1 cellular context compared by ENCODE assay signal in the genomic region with DNA sequence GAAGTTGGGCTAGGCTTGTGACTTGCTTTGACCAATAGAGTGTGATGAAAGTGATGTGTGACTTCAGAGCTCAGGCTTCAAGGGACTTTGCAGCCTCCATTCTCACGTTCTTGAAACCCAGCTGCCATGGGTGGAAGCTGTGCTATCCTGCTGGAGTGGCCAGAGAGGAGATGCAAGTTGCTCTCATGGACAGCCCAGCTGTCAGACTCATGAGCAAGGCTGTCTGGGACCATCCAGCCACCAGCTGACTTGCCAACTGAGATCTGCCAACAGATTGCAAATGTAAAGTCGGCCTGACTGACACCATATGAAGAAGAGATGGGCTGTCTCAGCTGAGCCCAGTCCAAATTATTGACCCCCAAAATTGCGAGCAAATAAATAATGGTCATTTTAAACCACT.
TF ChIP-seq lines count a peak whose summit lies in the region.

No MANE protein-coding gene starts in this region.

TF ChIP-seq in HepG2, 621 proteins besides CTCF, POLR2A, EP300 and RAD21 (continued from another document):
- TF ChIP-seq, protein P1, sequence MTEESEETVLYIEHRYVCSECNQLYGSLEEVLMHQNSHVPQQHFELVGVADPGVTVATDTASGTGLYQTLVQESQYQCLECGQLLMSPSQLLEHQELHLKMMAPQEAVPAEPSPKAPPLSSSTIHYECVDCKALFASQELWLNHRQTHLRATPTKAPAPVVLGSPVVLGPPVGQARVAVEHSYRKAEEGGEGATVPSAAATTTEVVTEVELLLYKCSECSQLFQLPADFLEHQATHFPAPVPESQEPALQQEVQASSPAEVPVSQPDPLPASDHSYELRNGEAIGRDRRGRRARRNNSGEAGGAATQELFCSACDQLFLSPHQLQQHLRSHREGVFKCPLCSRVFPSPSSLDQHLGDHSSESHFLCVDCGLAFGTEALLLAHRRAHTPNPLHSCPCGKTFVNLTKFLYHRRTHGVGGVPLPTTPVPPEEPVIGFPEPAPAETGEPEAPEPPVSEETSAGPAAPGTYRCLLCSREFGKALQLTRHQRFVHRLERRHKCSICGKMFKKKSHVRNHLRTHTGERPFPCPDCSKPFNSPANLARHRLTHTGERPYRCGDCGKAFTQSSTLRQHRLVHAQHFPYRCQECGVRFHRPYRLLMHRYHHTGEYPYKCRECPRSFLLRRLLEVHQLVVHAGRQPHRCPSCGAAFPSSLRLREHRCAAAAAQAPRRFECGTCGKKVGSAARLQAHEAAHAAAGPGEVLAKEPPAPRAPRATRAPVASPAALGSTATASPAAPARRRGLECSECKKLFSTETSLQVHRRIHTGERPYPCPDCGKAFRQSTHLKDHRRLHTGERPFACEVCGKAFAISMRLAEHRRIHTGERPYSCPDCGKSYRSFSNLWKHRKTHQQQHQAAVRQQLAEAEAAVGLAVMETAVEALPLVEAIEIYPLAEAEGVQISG (CRISPR knock-in tag; IDR thresholded peaks at IDR 0.05): no peak
- no peak for TF ChIP-seq REPIN1 (CRISPR knock-in tag; IDR thresholded peaks at IDR 0.05; ENCODE audit: borderline replicate concordance, low read depth)
- TF ChIP-seq ZNF878 (CRISPR knock-in tag; IDR thresholded peaks at IDR 0.05): no peak
- TF ChIP-seq TP53 (CRISPR knock-in tag; conservative IDR thresholded peaks at IDR 0.05): no peak
- TF ChIP-seq, protein P2, sequence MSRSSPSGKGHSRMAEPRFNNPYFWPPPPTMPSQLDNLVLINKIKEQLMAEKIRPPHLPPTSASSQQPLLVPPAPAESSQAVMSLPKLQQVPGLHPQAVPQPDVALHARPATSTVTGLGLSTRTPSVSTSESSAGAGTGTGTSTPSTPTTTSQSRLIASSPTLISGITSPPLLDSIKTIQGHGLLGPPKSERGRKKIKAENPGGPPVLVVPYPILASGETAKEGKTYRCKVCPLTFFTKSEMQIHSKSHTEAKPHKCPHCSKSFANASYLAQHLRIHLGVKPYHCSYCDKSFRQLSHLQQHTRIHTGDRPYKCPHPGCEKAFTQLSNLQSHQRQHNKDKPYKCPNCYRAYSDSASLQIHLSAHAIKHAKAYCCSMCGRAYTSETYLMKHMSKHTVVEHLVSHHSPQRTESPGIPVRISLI (CRISPR knock-in tag; IDR thresholded peaks at IDR 0.05; ENCODE audit: borderline replicate concordance): no peak
- TF ChIP-seq, protein P3, sequence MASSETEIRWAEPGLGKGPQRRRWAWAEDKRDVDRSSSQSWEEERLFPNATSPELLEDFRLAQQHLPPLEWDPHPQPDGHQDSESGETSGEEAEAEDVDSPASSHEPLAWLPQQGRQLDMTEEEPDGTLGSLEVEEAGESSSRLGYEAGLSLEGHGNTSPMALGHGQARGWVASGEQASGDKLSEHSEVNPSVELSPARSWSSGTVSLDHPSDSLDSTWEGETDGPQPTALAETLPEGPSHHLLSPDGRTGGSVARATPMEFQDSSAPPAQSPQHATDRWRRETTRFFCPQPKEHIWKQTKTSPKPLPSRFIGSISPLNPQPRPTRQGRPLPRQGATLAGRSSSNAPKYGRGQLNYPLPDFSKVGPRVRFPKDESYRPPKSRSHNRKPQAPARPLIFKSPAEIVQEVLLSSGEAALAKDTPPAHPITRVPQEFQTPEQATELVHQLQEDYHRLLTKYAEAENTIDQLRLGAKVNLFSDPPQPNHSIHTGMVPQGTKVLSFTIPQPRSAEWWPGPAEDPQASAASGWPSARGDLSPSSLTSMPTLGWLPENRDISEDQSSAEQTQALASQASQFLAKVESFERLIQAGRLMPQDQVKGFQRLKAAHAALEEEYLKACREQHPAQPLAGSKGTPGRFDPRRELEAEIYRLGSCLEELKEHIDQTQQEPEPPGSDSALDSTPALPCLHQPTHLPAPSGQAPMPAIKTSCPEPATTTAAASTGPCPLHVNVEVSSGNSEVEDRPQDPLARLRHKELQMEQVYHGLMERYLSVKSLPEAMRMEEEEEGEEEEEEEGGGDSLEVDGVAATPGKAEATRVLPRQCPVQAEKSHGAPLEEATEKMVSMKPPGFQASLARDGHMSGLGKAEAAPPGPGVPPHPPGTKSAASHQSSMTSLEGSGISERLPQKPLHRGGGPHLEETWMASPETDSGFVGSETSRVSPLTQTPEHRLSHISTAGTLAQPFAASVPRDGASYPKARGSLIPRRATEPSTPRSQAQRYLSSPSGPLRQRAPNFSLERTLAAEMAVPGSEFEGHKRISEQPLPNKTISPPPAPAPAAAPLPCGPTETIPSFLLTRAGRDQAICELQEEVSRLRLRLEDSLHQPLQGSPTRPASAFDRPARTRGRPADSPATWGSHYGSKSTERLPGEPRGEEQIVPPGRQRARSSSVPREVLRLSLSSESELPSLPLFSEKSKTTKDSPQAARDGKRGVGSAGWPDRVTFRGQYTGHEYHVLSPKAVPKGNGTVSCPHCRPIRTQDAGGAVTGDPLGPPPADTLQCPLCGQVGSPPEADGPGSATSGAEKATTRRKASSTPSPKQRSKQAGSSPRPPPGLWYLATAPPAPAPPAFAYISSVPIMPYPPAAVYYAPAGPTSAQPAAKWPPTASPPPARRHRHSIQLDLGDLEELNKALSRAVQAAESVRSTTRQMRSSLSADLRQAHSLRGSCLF (CRISPR knock-in tag; IDR thresholded peaks at IDR 0.05; ENCODE audit: borderline replicate concordance): no peak
- TF ChIP-seq, protein P4, sequence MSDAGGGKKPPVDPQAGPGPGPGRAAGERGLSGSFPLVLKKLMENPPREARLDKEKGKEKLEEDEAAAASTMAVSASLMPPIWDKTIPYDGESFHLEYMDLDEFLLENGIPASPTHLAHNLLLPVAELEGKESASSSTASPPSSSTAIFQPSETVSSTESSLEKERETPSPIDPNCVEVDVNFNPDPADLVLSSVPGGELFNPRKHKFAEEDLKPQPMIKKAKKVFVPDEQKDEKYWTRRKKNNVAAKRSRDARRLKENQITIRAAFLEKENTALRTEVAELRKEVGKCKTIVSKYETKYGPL (CRISPR knock-in tag; IDR thresholded peaks at IDR 0.05): no peak
- no peak for TF ChIP-seq ZNF335 (CRISPR knock-in tag; IDR thresholded peaks at IDR 0.05)
- TF ChIP-seq SPEN (CRISPR knock-in tag; IDR thresholded peaks at IDR 0.05; ENCODE audit: low read depth): no peak
- TF ChIP-seq, protein P5, sequence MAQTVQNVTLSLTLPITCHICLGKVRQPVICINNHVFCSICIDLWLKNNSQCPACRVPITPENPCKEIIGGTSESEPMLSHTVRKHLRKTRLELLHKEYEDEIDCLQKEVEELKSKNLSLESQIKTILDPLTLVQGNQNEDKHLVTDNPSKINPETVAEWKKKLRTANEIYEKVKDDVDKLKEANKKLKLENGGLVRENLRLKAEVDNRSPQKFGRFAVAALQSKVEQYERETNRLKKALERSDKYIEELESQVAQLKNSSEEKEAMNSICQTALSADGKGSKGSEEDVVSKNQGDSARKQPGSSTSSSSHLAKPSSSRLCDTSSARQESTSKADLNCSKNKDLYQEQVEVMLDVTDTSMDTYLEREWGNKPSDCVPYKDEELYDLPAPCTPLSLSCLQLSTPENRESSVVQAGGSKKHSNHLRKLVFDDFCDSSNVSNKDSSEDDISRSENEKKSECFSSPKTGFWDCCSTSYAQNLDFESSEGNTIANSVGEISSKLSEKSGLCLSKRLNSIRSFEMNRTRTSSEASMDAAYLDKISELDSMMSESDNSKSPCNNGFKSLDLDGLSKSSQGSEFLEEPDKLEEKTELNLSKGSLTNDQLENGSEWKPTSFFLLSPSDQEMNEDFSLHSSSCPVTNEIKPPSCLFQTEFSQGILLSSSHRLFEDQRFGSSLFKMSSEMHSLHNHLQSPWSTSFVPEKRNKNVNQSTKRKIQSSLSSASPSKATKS (CRISPR knock-in tag; IDR thresholded peaks at IDR 0.05): no peak
- TF ChIP-seq ZNF75D (CRISPR knock-in tag; IDR thresholded peaks at IDR 0.05; ENCODE audit: borderline replicate concordance): no peak
- TF ChIP-seq, protein P6, sequence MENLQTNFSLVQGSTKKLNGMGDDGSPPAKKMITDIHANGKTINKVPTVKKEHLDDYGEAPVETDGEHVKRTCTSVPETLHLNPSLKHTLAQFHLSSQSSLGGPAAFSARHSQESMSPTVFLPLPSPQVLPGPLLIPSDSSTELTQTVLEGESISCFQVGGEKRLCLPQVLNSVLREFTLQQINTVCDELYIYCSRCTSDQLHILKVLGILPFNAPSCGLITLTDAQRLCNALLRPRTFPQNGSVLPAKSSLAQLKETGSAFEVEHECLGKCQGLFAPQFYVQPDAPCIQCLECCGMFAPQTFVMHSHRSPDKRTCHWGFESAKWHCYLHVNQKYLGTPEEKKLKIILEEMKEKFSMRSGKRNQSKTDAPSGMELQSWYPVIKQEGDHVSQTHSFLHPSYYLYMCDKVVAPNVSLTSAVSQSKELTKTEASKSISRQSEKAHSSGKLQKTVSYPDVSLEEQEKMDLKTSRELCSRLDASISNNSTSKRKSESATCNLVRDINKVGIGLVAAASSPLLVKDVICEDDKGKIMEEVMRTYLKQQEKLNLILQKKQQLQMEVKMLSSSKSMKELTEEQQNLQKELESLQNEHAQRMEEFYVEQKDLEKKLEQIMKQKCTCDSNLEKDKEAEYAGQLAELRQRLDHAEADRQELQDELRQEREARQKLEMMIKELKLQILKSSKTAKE (CRISPR knock-in tag; IDR thresholded peaks at IDR 0.05; ENCODE audit: borderline replicate concordance): no peak
- TF ChIP-seq SAP130 (CRISPR knock-in tag; IDR thresholded peaks at IDR 0.05; ENCODE audit: low read depth): no peak
- no peak for TF ChIP-seq NR1H2 (CRISPR knock-in tag; IDR thresholded peaks at IDR 0.05; ENCODE audit: borderline replicate concordance, low read depth)
- no peak for TF ChIP-seq POGZ (CRISPR knock-in tag; IDR thresholded peaks at IDR 0.05)
- no peak for TF ChIP-seq ZNF432 (CRISPR knock-in tag; IDR thresholded peaks at IDR 0.05; ENCODE audit: borderline replicate concordance)
